8 cellular contexts compared by ENCODE assay signal in the genomic region with DNA sequence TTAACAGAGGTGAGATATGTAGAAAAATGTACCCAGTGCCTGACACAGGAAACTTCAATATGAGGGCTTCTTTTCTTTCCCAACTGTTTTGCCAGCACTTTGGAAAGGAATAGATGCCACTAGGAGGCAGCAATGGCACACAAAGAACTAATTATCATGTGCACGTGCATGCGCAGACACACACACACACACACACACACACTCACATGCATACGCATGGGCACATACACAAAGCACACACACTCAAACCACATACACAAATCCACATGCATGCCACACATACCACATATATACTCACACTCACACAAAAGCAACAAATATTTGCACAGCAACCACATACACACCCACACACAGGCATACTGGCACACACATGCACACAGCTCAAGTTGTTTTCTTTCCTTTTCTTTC. TPM values are rescaled to one million over a fixed set of nuclear protein-coding genes. Genes with fewer than 3 reads are reported as not detected.
DNase-seq lines count a peak whose midpoint lies in the region; ATAC-seq, FAIRE-seq and TF ChIP-seq lines count a peak whose summit lies in the region.

No MANE protein-coding gene starts in this region.

- peaks cover 16% of the 10 kb centered on the region for H3K4me1 Mint-ChIP-seq in activated T-cell treated with anti-CD3 and anti-CD28 coated beads, Interleukin-2, amount 50 U/mL, for 24 hours (ENCODE audit: low read depth)

- FAIRE-seq in H54 (lab: Jason Lieb, UNC) (peak; percentile 88), frontal cortex (lab: Jason Lieb, UNC) (no peak)

- peak; percentile 81 for TF ChIP-seq CTCF in AG10803 (conservative IDR thresholded peaks at IDR 0.05; ENCODE audit: low read length)

- no peaks in the 10 kb centered on the region for H3K36me3 Mint-ChIP-seq in activated T-cell treated with anti-CD3 and anti-CD28 coated beads, Interleukin-2, amount 50 U/mL, for 24 hours (ENCODE audit: low read depth)

- H3K9me3 Mint-ChIP-seq in activated T-cell treated with anti-CD3 and anti-CD28 coated beads, Interleukin-2, amount 50 U/mL, for 24 hours: no peaks in the 10 kb centered on the region

- H3K27me3 Mint-ChIP-seq in activated T-cell treated with anti-CD3 and anti-CD28 coated beads, Interleukin-2, amount 50 U/mL, for 24 hours: no peaks in the 10 kb centered on the region

- ATAC-seq in HG02870 (IDR thresholded peaks at IDR 0.05; ENCODE audit: unreplicated experiment): no peak
- no peak for ATAC-seq in HG03469 (IDR thresholded peaks at IDR 0.05; ENCODE audit: unreplicated experiment)

- DNase-seq in AG10803 (ENCODE audit: low read depth) (peak; percentile 84), H54 (ENCODE audit: insufficient read length, low spot score) (peak; percentile 50), NCI-H526 treated with DMSO at 0.1 percent for 48 hours (lab: John Stamatoyannopoulos, UW) (peak; percentile 70), frontal cortex (ENCODE audit: low spot score in 2 of 2) (peak; percentile 17 to 45), retina (peak; percentile 72)
- DNase-seq in activated T-cell treated with anti-CD3 and anti-CD28 coated beads, Interleukin-2, amount 50 U/mL, for 24 hours: peak; percentile 37

- no peak for TF ChIP-seq POLR2A in H54 (IDR thresholded peaks at IDR 0.05; ENCODE audit: low read depth, low read length)

- no peak overlapping the region for H3K4me3 ChIP-seq in AG10803 (ENCODE audit: low read length)

- no peak overlapping the region for H3K4me3 Mint-ChIP-seq in activated T-cell treated with anti-CD3 and anti-CD28 coated beads, Interleukin-2, amount 50 U/mL, for 24 hours

- no peak overlapping the region for H3K27ac Mint-ChIP-seq in activated T-cell treated with anti-CD3 and anti-CD28 coated beads, Interleukin-2, amount 50 U/mL, for 24 hours

RNA-seq across cellular contexts. Expression of a gene that starts 8.8 kb away (rescaled TPM):
- 13.5 TPM for total RNA-seq in frontal cortex

RNA-seq across cellular contexts. Expression of a gene that starts 28.5 kb away (rescaled TPM):
- not detected for total RNA-seq in frontal cortex

Comparison
In these comparisons a context has a peak if more than half of its experiments do, and no peak if none do; other contexts are left out.
1. DNase-seq: peak in every context shown above with its lines; median percentile 84 in AG10803; 72 in retina; 70 in NCI-H526 treated with DMSO at 0.1 percent for 48 hours; 50 in H54; 37 in activated T-cell treated with anti-CD3 and anti-CD28 coated beads, Interleukin-2, amount 50 U/mL, for 24 hours; 31 in frontal cortex.